Comparison of ENCODE assay signal across 31 cellular contexts in the genomic region with DNA sequence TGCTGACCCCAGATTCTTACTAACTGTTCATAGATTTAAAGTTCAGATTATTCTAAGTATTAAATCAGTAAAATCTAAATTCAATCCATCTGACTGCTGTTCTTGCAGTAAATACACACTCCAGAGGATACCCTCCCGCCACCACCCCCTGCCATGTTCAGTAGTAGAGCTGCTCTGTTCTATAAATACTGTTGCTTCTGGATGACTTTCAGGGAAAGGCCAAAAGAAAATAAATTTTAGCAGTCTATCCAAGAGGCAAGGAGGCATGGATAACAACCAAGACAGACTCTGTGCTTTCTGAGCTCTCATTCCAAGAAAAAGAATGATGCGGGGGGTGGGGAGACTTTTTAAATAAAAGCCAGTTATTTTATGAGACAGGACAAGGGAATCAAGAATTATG.
DNase-seq lines count a peak whose midpoint lies in the region; ATAC-seq and TF ChIP-seq lines count a peak whose summit lies in the region.
"Had no signal": no experiment of that assay in that cellular context is flagged by ENCODE, and none has a peak within 500 bp of the region (broad histone marks: within the 10 kb centered on the region; RNA-seq: fewer than 3 reads in every experiment).

No MANE protein-coding gene starts in this region.

- peaks cover 1% of the 10 kb centered on the region for H3K4me1 ChIP-seq in right cardiac atrium (ENCODE audit: control insufficient read depth, insufficient read depth, low read length)

- DNase-seq in NCI-H69 (lab: John Stamatoyannopoulos, UW) (peak; percentile 41), coronary artery (ENCODE audit: low spot score) (no peak), right cardiac atrium (peak in 1 of 3 donors; percentile 52), stromal cell of bone marrow (ENCODE audit: low read depth) (peak; percentile 15), amygdala (lab: John Stamatoyannopoulos, UW) (no peak), DMS153 (lab: John Stamatoyannopoulos, UW) (no peak)
- DNase-seq in stimulated activated naive B cell treated with anti-CD40 and anti-IgM and Interleukin-4, amounts not matched to agents 10 μg/mL and 1 μg/mL and 100 μg/mL, for 72 hours: no peak
- DNase-seq: ACHN; activated CD4-positive, alpha-beta T cell treated with anti-CD3 and anti-CD28 coated beads for 1 hour; activated CD8-positive, alpha-beta T cell treated with anti-CD3 and anti-CD28 coated beads for 36 hours; activated naive CD4-positive, alpha-beta T cell treated with anti-CD3 and anti-CD28 coated beads for 36 hours; CD8-positive, alpha-beta memory T cell; effector CD4-positive, alpha-beta T cell; EL; glutamatergic neuron; H9; KG1; naive thymus-derived CD8-positive, alpha-beta T cell; NCI-H1105 treated with DMSO at 0.1 percent for 48 hours; NCI-H187 treated with DMSO at 0.1 percent for 48 hours; NCI-H2171 treated with DMSO at 0.1 percent for 48 hours; NCI-H524 treated with DMSO at 0.1 percent for 48 hours; occipital lobe; OCI-M1; small intestine; stimulated activated CD4-positive, alpha-beta T cell treated with anti-CD3 and anti-CD28 coated beads, Interleukin-1b, Interleukin-23, amount 100 ng/mL, for 48 hours; stimulated activated naive CD8-positive, alpha-beta T cell treated with anti-CD3 and anti-CD28 coated beads, Interleukin-15, amount 100 ng/mL, for 72 hours; T-helper 2 cell had no signal

- 54% methylated on average over 2 of the region's 2 CpGs for WGBS in right cardiac atrium

- no peaks in the 10 kb centered on the region for H3K36me3 Mint-ChIP-seq in stimulated activated naive B cell treated with anti-CD40 and anti-IgM and Interleukin-4, amounts not matched to agents 10 μg/mL and 1 μg/mL and 100 μg/mL, for 72 hours
- H3K36me3 Mint-ChIP-seq: CD8-positive, alpha-beta memory T cell had no signal

- H3K27me3 Mint-ChIP-seq in stimulated activated naive B cell treated with anti-CD40 and anti-IgM and Interleukin-4, amounts not matched to agents 10 μg/mL and 1 μg/mL and 100 μg/mL, for 72 hours: no peaks in the 10 kb centered on the region
- H3K27me3 Mint-ChIP-seq: activated CD8-positive, alpha-beta T cell treated with anti-CD3 and anti-CD28 coated beads for 36 hours; B cell; CD8-positive, alpha-beta memory T cell; naive thymus-derived CD8-positive, alpha-beta T cell; stimulated activated naive CD8-positive, alpha-beta T cell treated with anti-CD3 and anti-CD28 coated beads, Interleukin-15, amount 100 ng/mL, for 72 hours had no signal

- peaks cover 0 to 1% of the 10 kb centered on the region in 2 donors for H3K9me3 Mint-ChIP-seq in stimulated activated naive B cell treated with anti-CD40 and anti-IgM and Interleukin-4, amounts not matched to agents 10 μg/mL and 1 μg/mL and 100 μg/mL, for 72 hours
- H3K9me3 Mint-ChIP-seq: activated CD8-positive, alpha-beta T cell treated with anti-CD3 and anti-CD28 coated beads for 36 hours; activated naive CD4-positive, alpha-beta T cell treated with anti-CD3 and anti-CD28 coated beads for 36 hours; H9 had no signal

- no peak overlapping the region for H3K4me3 Mint-ChIP-seq in stimulated activated naive B cell treated with anti-CD40 and anti-IgM and Interleukin-4, amounts not matched to agents 10 μg/mL and 1 μg/mL and 100 μg/mL, for 72 hours
- H3K4me3 Mint-ChIP-seq: activated CD8-positive, alpha-beta T cell treated with anti-CD3 and anti-CD28 coated beads for 36 hours; activated naive CD4-positive, alpha-beta T cell treated with anti-CD3 and anti-CD28 coated beads for 36 hours; B cell; CD8-positive, alpha-beta memory T cell; H9; naive thymus-derived CD8-positive, alpha-beta T cell; stimulated activated naive CD8-positive, alpha-beta T cell treated with anti-CD3 and anti-CD28 coated beads, Interleukin-15, amount 100 ng/mL, for 72 hours had no signal

- no peaks in the 10 kb centered on the region for H3K27me3 ChIP-seq in right cardiac atrium (ENCODE audit: control insufficient read depth, insufficient read depth)
- H3K27me3 ChIP-seq: tibial nerve had no signal

- ATAC-seq in right cardiac atrium: peak; percentile 34 to 87
- no peak for ATAC-seq in stimulated activated naive B cell treated with anti-CD40 and anti-IgM and Interleukin-4, amounts not matched to agents 10 μg/mL and 1 μg/mL and 100 μg/mL, for 72 hours (replicated peaks)
- ATAC-seq: activated CD8-positive, alpha-beta T cell treated with anti-CD3 and anti-CD28 coated beads for 36 hours; naive thymus-derived CD8-positive, alpha-beta T cell; stimulated activated naive CD8-positive, alpha-beta T cell treated with anti-CD3 and anti-CD28 coated beads, Interleukin-15, amount 100 ng/mL, for 72 hours had no signal

- H3K4me1 Mint-ChIP-seq in stimulated activated naive B cell treated with anti-CD40 and anti-IgM and Interleukin-4, amounts not matched to agents 10 μg/mL and 1 μg/mL and 100 μg/mL, for 72 hours: no peaks in the 10 kb centered on the region
- H3K4me1 Mint-ChIP-seq: B cell; CD8-positive, alpha-beta memory T cell; naive thymus-derived CD8-positive, alpha-beta T cell; stimulated activated naive CD8-positive, alpha-beta T cell treated with anti-CD3 and anti-CD28 coated beads, Interleukin-15, amount 100 ng/mL, for 72 hours had no signal

- no peak overlapping the region for H3K4me3 ChIP-seq in coronary artery
- H3K4me3 ChIP-seq in right cardiac atrium (ENCODE audit: low read length): no peak overlapping the region
- H3K4me3 ChIP-seq: lung, tibial nerve had no signal

- intact Hi-C loops in right cardiac atrium (cut with DNase I): no loop called here

- no peak for TF ChIP-seq CTCF in coronary artery (IDR thresholded peaks at IDR 0.05)

- H3K27ac ChIP-seq in coronary artery (peak overlapping the region; percentile 13 to 51), right cardiac atrium (ENCODE audit: low read length) (no peak overlapping the region)

- no peaks in the 10 kb centered on the region for H3K9me3 ChIP-seq in right cardiac atrium (ENCODE audit: control insufficient read depth, low read length)
- H3K9me3 ChIP-seq: tibial nerve had no signal

- no peak overlapping the region for H3K27ac Mint-ChIP-seq in stimulated activated naive B cell treated with anti-CD40 and anti-IgM and Interleukin-4, amounts not matched to agents 10 μg/mL and 1 μg/mL and 100 μg/mL, for 72 hours
- H3K27ac Mint-ChIP-seq: activated CD8-positive, alpha-beta T cell treated with anti-CD3 and anti-CD28 coated beads for 36 hours; activated naive CD4-positive, alpha-beta T cell treated with anti-CD3 and anti-CD28 coated beads for 36 hours; B cell; CD8-positive, alpha-beta memory T cell; H9; naive thymus-derived CD8-positive, alpha-beta T cell had no signal

Comparison
In these comparisons a context has a peak if more than half of its experiments do, and no peak if none do; other contexts are left out.
1. DNase-seq: peak in NCI-H69 (single experiment) and stromal cell of bone marrow (single experiment); none in coronary artery (single experiment), stimulated activated naive B cell treated with anti-CD40 and anti-IgM and Interleukin-4, amounts not matched to agents 10 μg/mL and 1 μg/mL and 100 μg/mL, for 72 hours (single experiment), amygdala (0 of 56) and DMS153 (single experiment).
2. ATAC-seq: peak in right cardiac atrium (2 of 2); none in stimulated activated naive B cell treated with anti-CD40 and anti-IgM and Interleukin-4, amounts not matched to agents 10 μg/mL and 1 μg/mL and 100 μg/mL, for 72 hours (0 of 2).